Comparison of ENCODE assay signal across 11 cellular contexts in the genomic region with DNA sequence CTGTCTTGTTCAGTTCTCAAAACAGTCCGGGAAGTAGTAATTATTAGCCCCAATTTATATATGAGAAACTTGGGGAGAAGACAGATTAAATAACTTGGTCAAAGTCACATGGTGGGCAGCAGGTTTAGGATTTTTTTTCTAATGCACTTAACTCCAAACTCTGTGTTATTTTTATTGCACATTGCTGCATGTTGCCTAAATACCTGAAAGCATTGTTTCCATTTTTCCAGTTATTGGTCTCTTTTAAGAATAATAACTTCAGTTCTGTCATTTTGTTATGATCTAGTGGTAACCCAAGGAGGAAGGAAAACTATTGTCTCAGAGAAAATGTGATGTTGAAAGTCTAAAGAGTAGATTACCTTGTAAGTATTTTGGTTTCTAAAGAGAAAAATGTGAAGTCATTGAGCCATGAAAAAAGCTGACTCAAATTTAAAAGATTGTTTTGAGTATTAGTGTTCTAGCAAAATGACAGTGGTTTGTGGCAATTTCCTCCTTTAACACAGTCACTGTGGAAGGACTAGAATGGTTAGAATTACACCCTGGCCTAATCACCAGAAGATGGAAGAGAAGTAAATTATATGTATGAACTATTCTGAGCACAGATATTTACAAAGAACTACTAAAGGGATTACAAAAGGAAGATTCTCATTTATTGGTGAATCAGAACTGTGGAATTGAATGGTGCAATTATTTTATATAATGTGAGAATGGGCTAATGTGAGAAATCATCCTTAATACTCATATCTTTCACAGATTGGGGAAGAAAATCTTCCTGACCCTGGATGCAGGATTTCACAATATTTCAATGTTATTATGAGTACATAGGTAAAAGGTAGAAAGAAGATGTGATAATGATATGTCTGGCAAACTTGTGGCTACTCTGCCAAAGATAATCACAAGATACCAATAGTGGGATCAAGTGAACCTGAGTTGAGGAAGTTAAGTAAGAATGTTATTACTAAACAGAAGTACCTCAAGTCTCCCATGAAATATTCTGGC. TPM values are rescaled to one million over a fixed set of nuclear protein-coding genes. Genes with fewer than 3 reads are reported as not detected.
DNase-seq lines count a peak whose midpoint lies in the region; ATAC-seq and TF ChIP-seq lines count a peak whose summit lies in the region.
"Had no signal": no experiment of that assay in that cellular context is flagged by ENCODE, and none has a peak within 500 bp of the region (broad histone marks: within the 10 kb centered on the region; RNA-seq: fewer than 3 reads in every experiment).

No MANE protein-coding gene starts in this region.

- TF ChIP-seq POLR2A in testis (IDR thresholded peaks at IDR 0.05), result no peak

- no peaks in the 10 kb centered on the region for H3K4me1 ChIP-seq in testis
- H3K4me1 ChIP-seq in CD4-positive, alpha-beta memory T cell (ENCODE audit: insufficient read depth, low read length), result no peaks in the 10 kb centered on the region

- no peak overlapping the region for H3K27ac Mint-ChIP-seq in T-cell
- no peak overlapping the region for H3K27ac Mint-ChIP-seq in CD4-positive, alpha-beta memory T cell
- H3K27ac Mint-ChIP-seq: natural killer cell had no signal

- no peak overlapping the region for H3K4me3 ChIP-seq in testis
- no peak overlapping the region for H3K4me3 ChIP-seq in CD4-positive, alpha-beta memory T cell (ENCODE audit: low read length in 2 of 2)
- H3K4me3 ChIP-seq: cardiac muscle cell had no signal

- no peaks in the 10 kb centered on the region for H3K4me1 Mint-ChIP-seq in T-cell
- H3K4me1 Mint-ChIP-seq in CD4-positive, alpha-beta memory T cell, result no peaks in the 10 kb centered on the region
- H3K4me1 Mint-ChIP-seq: natural killer cell had no signal

- peak; percentile 85 for ATAC-seq in GM19468 (IDR thresholded peaks at IDR 0.05; ENCODE audit: extremely low read depth, unreplicated experiment)
- ATAC-seq in HG03354 (IDR thresholded peaks at IDR 0.05; ENCODE audit: poor library complexity, severe bottlenecking, unreplicated experiment), result peak; percentile 90
- ATAC-seq in T-cell (replicated peaks in 1 of 4), result no peak

- no peak overlapping the region for H3K4me3 Mint-ChIP-seq in T-cell
- H3K4me3 Mint-ChIP-seq in CD4-positive, alpha-beta memory T cell, result no peak overlapping the region
- H3K4me3 Mint-ChIP-seq: natural killer cell had no signal

- no peaks in the 10 kb centered on the region for H3K36me3 ChIP-seq in testis (ENCODE audit: low read depth, missing control alignments)
- H3K36me3 ChIP-seq in CD4-positive, alpha-beta memory T cell (ENCODE audit: insufficient read depth, low read length), result no peaks in the 10 kb centered on the region
- H3K36me3 ChIP-seq: cardiac muscle cell had no signal

- no peak overlapping the region for H3K27ac ChIP-seq in testis
- H3K27ac ChIP-seq in CD4-positive, alpha-beta memory T cell (ENCODE audit: low read depth, low read length), result no peak overlapping the region
- H3K27ac ChIP-seq: cardiac muscle cell, RWPE1 had no signal

- no peaks in the 10 kb centered on the region for H3K36me3 Mint-ChIP-seq in T-cell
- no peaks in the 10 kb centered on the region for H3K36me3 Mint-ChIP-seq in CD4-positive, alpha-beta memory T cell

- no peaks in the 10 kb centered on the region for H3K27me3 Mint-ChIP-seq in T-cell
- no peaks in the 10 kb centered on the region for H3K27me3 Mint-ChIP-seq in CD4-positive, alpha-beta memory T cell

- POLR2A ChIA-PET in T-cell (lab: Charles Lee), result no interaction called here
- POLR2A ChIA-PET in CD4-positive, alpha-beta memory T cell (lab: Charles Lee; ENCODE audit: partially characterized antibody), result no interaction called here

- H3K9me3 Mint-ChIP-seq in T-cell, result no peaks in the 10 kb centered on the region
- peaks cover 0 to 2% (median 0%) of the 10 kb centered on the region in 8 donors for H3K9me3 Mint-ChIP-seq in CD4-positive, alpha-beta memory T cell

- DNase-seq in CD1c-positive myeloid dendritic cell (ENCODE audit: extremely low spot score) (peak; percentile 71), astrocyte of the hippocampus (ENCODE audit: low read depth, low spot score) (peak; percentile 41), T-cell (no peak), LoVo (ENCODE audit: low spot score) (no peak), testis (no peak)
- no peak for DNase-seq in CD4-positive, alpha-beta memory T cell
- DNase-seq: natural killer cell had no signal

- WGBS in testis, 2 donors, result 95 to 96% methylated on average over 1 of the region's 1 CpG

- no peaks in the 10 kb centered on the region for H3K27me3 ChIP-seq in testis
- no peaks in the 10 kb centered on the region for H3K27me3 ChIP-seq in CD4-positive, alpha-beta memory T cell (ENCODE audit: insufficient read depth, low read length)
- H3K27me3 ChIP-seq: cardiac muscle cell had no signal

- H3K9me3 ChIP-seq in testis, result no peaks in the 10 kb centered on the region
- H3K9me3 ChIP-seq in CD4-positive, alpha-beta memory T cell (ENCODE audit: control insufficient read depth in 1 of 2, low read length in 2 of 2), result no peaks in the 10 kb centered on the region

- no peak for TF ChIP-seq CTCF in testis (IDR thresholded peaks at IDR 0.05)

- CTCF ChIA-PET in T-cell (lab: Charles Lee), result no interaction called here
- CTCF ChIA-PET in CD4-positive, alpha-beta memory T cell (lab: Charles Lee; ENCODE audit: partially characterized antibody), result no interaction called here

- intact Hi-C loops in testis (cut with DNase I; ENCODE audit: low total_unique reads), result no loop called here
- intact Hi-C loops in CD4-positive, alpha-beta memory T cell (cut with micrococcal nuclease), result no loop called here

RNA-seq across cellular contexts. Expression of gene CXCL8, which starts 21.7 kb away (rescaled TPM):
- total RNA-seq in T-cell (1 to 10 TPM in 1 of 5 donors, under 1 TPM in 4; 0.39 to 1.4 (median 0.67) TPM), testis (not detected)
- 0.66 TPM for polyA plus RNA-seq in testis (ENCODE audit: insufficient read depth, low read depth, low replicate concordance)
- total RNA-seq in CD4-positive, alpha-beta memory T cell, result 1 to 10 TPM; 3.8 to 4.6 TPM
- polyA plus RNA-seq in CD4-positive, alpha-beta memory T cell, result under 1 TPM in 1 of 2 donors, not detected in 1; 0.25 TPM
- total RNA-seq: cardiac muscle cell had no signal
- polyA plus RNA-seq: cardiac muscle cell had no signal

Comparison
In these comparisons a context has a peak if more than half of its experiments do, and no peak if none do; other contexts are left out.
1. DNase-seq: peak in CD1c-positive myeloid dendritic cell (single experiment) and astrocyte of the hippocampus (single experiment); none in T-cell (0 of 34), LoVo (single experiment), testis (single experiment) and CD4-positive, alpha-beta memory T cell (0 of 5).
2. ATAC-seq: peak in GM19468 (single experiment) and HG03354 (single experiment); none in T-cell (0 of 4).